In genomic region chr1:31617917-31618746, GRCh38 we compare ENCODE assay signal across 8 cellular contexts. TPM values are rescaled to one million over a fixed set of nuclear protein-coding genes. Genes with fewer than 3 reads are reported as not detected.
DNase-seq lines count a peak whose midpoint lies in the region; ATAC-seq, FAIRE-seq and TF ChIP-seq lines count a peak whose summit lies in the region.

No MANE protein-coding gene starts in this region.

- peak; percentile 80 to 92 for ATAC-seq in A549
- no peak for ATAC-seq in HG02678 (IDR thresholded peaks at IDR 0.05; ENCODE audit: unreplicated experiment)
- no peak for ATAC-seq in GM21717 (IDR thresholded peaks at IDR 0.05; ENCODE audit: unreplicated experiment)

- H3K27me3 ChIP-seq in ovary: no peaks in the 10 kb centered on the region

- POLR2A ChIA-PET in A549 (lab: Yijun Ruan, JAX): interaction anchor here (1.6 kb wide), 1 partner anchor 69 kb away, joined by 4 read pairs; no protein-coding TSS in a partner anchor

- peak; percentile 41 to 55; a peak in 4 of 5 replicates for TF ChIP-seq RAD21 in A549 (conservative IDR thresholded peaks at IDR 0.05 in 1 of 2, IDR thresholded peaks at IDR 0.05 in 1 of 2)

- CTCF ChIA-PET in A549 (lab: Yijun Ruan, JAX): interaction anchor here (0.5 to 3.5 kb wide), 38 partner anchors 8 to 423 kb away, joined by 3 to 29 read pairs (median 4); partner anchors contain the start of genes PEF1 and TINAGL1

- H3K36me3 ChIP-seq in ovary: no peaks in the 10 kb centered on the region

- intact Hi-C loops in ovary (cut with DNase I): no loop called here

- H3K4me3 ChIP-seq in A549: peak overlapping the region; percentile 83
- H3K4me3 ChIP-seq in fibroblast of the aortic adventitia (ENCODE audit: low read depth, low read length): peak overlapping the region; percentile 61
- H3K4me3 ChIP-seq in ovary: peak overlapping the region; percentile 30

- H3K27ac ChIP-seq in A549 (peak overlapping the region; percentile 68 to 91; a peak in 5 of 6 replicates), ovary (no peak overlapping the region)

- TF ChIP-seq CTCF in A549 (IDR thresholded peaks at IDR 0.05): peak; percentile 70
- TF ChIP-seq CTCF in GM12872 (IDR thresholded peaks at IDR 0.05; ENCODE audit: insufficient read depth, low read depth, low read length): peak; percentile 84
- peak; percentile 83 for TF ChIP-seq CTCF in fibroblast of the aortic adventitia (IDR thresholded peaks at IDR 0.05; ENCODE audit: insufficient read depth, low read length)
- TF ChIP-seq CTCF in ovary (IDR thresholded peaks at IDR 0.05): peak; percentile 46 to 50 (median 49)

- H3K4me2 ChIP-seq in A549: peak overlapping the region; percentile 100

- H3K4me1 ChIP-seq in A549 (no peaks in the 10 kb centered on the region), ovary (ENCODE audit: insufficient read depth) (no peaks in the 10 kb centered on the region)

- no peak for FAIRE-seq in A549 (lab: Jason Lieb, UNC)

- TF ChIP-seq POLR2A in A549 (IDR thresholded peaks at IDR 0.05; ENCODE audit: low read length): no peak
- TF ChIP-seq POLR2A in ovary (IDR thresholded peaks at IDR 0.05): no peak

- TF ChIP-seq EP300 in A549 (IDR thresholded peaks at IDR 0.05): no peak
- no peak for TF ChIP-seq EP300 in ovary (IDR thresholded peaks at IDR 0.05)

- H3K9me3 ChIP-seq in A549 (no peaks in the 10 kb centered on the region), ovary (no peaks in the 10 kb centered on the region)

- 24% methylated on average over 19 of the region's 56 CpGs for WGBS in A549 (ENCODE audit: missing lambda C conversion rate)
- WGBS in ovary, 3 donors: 8 to 13% (median 10%) methylated on average over 34 to 56 of the region's 56 CpGs

- peak; percentile 27 to 51 for DNase-seq in A549 (ENCODE audit: low read depth in 1 of 2, low spot score in 1 of 2)
- peak; percentile 50 for DNase-seq in NCI-H2227 treated with DMSO at 0.1 percent for 48 hours (lab: John Stamatoyannopoulos, UW)
- peak; percentile 39 for DNase-seq in activated T-cell treated with anti-CD3 and anti-CD28 coated beads for 24 hours (ENCODE audit: low read depth)
- peak; percentile 22 for DNase-seq in fibroblast of the aortic adventitia (ENCODE audit: low read depth)
- peak in 3 of 5 donors; percentile 55 to 65 (median 57) for DNase-seq in ovary

TF ChIP-seq in A549, 52 proteins besides CTCF, POLR2A, EP300 and RAD21:
- TF ChIP-seq TP53 (CRISPR knock-in tag; IDR thresholded peaks at IDR 0.05) (no peak), ZSCAN20 (CRISPR knock-in tag; IDR thresholded peaks at IDR 0.05) (no peak), JUN (IDR thresholded peaks at IDR 0.05) (no peak), SMC3 (IDR thresholded peaks at IDR 0.05) (peak; percentile 54), RCOR1 (IDR thresholded peaks at IDR 0.05; ENCODE audit: low read depth, low read length) (no peak)

RNA-seq across cellular contexts. Expression of gene HCRTR1, which starts 0.6 kb away (rescaled TPM):
- polyA plus RNA-seq in A549 (2011; rRNA removed): not detected in 2 replicates
- not detected in 2 replicates for polyA plus RNA-seq in A549 (2012; cell fraction: cytosol; rRNA removed)
- 0.04 and 0.07 TPM in 2 replicates for polyA plus RNA-seq in A549 (2012; cell fraction: nucleus; rRNA removed)
- not detected in 3 replicates for polyA plus RNA-seq in A549 (2017; fragmentation: RNase III; extraction: RNeasy Plus Mini Kit Qiagen cat#74134 plus additional on column Dnase treatment)
- polyA minus RNA-seq in A549 (2011; rRNA and poly(A)+ RNA removed): not detected in 2 replicates
- total RNA-seq in fibroblast of the aortic adventitia (ENCODE audit: low replicate concordance): 0.18 TPM in 1 of 2 replicates, not detected in the other
- total RNA-seq in ovary: not detected
- not detected for polyA plus RNA-seq in ovary

RNA-seq across cellular contexts. Expression of gene PEF1, which starts 26.5 kb away (rescaled TPM):
- polyA plus RNA-seq in A549 (2011; rRNA removed): 47.6 and 62.9 TPM in 2 replicates
- polyA plus RNA-seq in A549 (2012; cell fraction: cytosol; rRNA removed): 50.9 and 68.0 TPM in 2 replicates
- polyA plus RNA-seq in A549 (2012; cell fraction: nucleus; rRNA removed): 62.3 and 63.1 TPM in 2 replicates
- 37.3 to 38.5 TPM (median 38.3 TPM) in 3 replicates for polyA plus RNA-seq in A549 (2017; fragmentation: RNase III; extraction: RNeasy Plus Mini Kit Qiagen cat#74134 plus additional on column Dnase treatment)
- 78.5 and 82.1 TPM in 2 replicates for polyA minus RNA-seq in A549 (2011; rRNA and poly(A)+ RNA removed)
- total RNA-seq in fibroblast of the aortic adventitia (ENCODE audit: low replicate concordance): 33.3 and 59.8 TPM in 2 replicates
- 10 to 100 TPM; 31.7 to 65.2 (median 59.9) TPM for total RNA-seq in ovary
- polyA plus RNA-seq in ovary: 10 to 100 TPM; 54.3 to 58.2 TPM

RNA-seq across cellular contexts. Expression of gene TINAGL1, which starts 41.8 kb away (rescaled TPM):
- 0.09 and 0.22 TPM in 2 replicates for polyA plus RNA-seq in A549 (2011; rRNA removed)
- polyA plus RNA-seq in A549 (2012; cell fraction: cytosol; rRNA removed): 0.50 and 0.78 TPM in 2 replicates
- polyA plus RNA-seq in A549 (2012; cell fraction: nucleus; rRNA removed): 1.4 and 2.1 TPM in 2 replicates
- 0.88 to 1.2 TPM (median 1.1 TPM) in 3 replicates for polyA plus RNA-seq in A549 (2017; fragmentation: RNase III; extraction: RNeasy Plus Mini Kit Qiagen cat#74134 plus additional on column Dnase treatment)
- polyA minus RNA-seq in A549 (2011; rRNA and poly(A)+ RNA removed): 0.33 and 0.63 TPM in 2 replicates
- total RNA-seq in fibroblast of the aortic adventitia (ENCODE audit: low replicate concordance): 1.2 and 99.8 TPM in 2 replicates
- 10 to 100 TPM; 27.1 to 57.3 (median 31.4) TPM for total RNA-seq in ovary
- 10 to 100 TPM; 30.0 to 55.0 TPM for polyA plus RNA-seq in ovary

Comparison
In these comparisons a context has a peak if more than half of its experiments do, and no peak if none do; other contexts are left out.
1. ATAC-seq: peak in A549 (2 of 2); none in HG02678 (single experiment) and GM21717 (single experiment).
2. H3K27ac ChIP-seq: peak in A549 (2 of 2); none in ovary (0 of 2).
3. H3K4me3 ChIP-seq: peak in every context shown above with its lines; median percentile 83 in A549; 61 in fibroblast of the aortic adventitia; 30 in ovary.
4. Peak in every context shown above with its lines, with median percentiles within 50 percentile points of each other: DNase-seq and CTCF ChIP-seq.